Comparison of ENCODE assay signal across 1 cellular context in genomic region chr7:1642291-1642728, GRCh38.
TF ChIP-seq lines count a peak whose summit lies in the region.

No MANE protein-coding gene starts in this region.

TF ChIP-seq in H1, 55 proteins besides CTCF, POLR2A, EP300 and RAD21:
- TF ChIP-seq CTBP2 (IDR thresholded peaks at IDR 0.05; ENCODE audit: borderline replicate concordance, insufficient read depth, insufficient read length, low read length), result no peak
- TF ChIP-seq ZNF274 (IDR thresholded peaks at IDR 0.05; ENCODE audit: borderline replicate concordance, extremely low read depth, low read length), result no peak
